ENCODE assay signal across 20 cellular contexts in the genomic region with DNA sequence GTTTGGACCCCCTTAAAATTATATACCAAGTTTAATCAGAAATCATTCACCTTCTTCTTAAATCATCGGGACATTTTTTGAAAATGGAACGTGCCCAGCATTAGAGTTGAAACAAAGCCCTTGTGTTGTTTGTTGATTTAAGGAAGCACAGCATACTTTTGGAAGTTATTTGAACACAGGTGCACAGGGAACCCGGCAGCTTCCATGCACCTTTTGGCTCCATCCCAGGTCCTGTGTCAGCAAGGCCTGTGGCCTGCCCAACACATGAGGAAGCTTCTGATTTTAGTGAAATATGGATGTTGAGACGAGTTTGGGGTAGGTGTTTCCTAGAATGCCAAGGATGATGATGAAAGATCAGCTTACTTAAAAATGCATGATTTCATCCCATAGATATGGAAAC.
"Had no signal": no experiment of that assay in that cellular context is flagged by ENCODE, and none has a peak within 500 bp of the region (broad histone marks: within the 10 kb centered on the region; RNA-seq: fewer than 3 reads in every experiment).

No MANE protein-coding gene starts in this region.

- H3K4me3 ChIP-seq: left lung, mucosa of descending colon, right atrium auricular region, tibial nerve, uterus had no signal

- H3K27me3 ChIP-seq: left lung, right atrium auricular region, tibial nerve, uterus had no signal

- H3K27ac Mint-ChIP-seq: activated CD4-positive, alpha-beta memory T cell treated with anti-CD3 and anti-CD28 coated beads, Interleukin-2, amount 10 ng/mL, durations not matched to agents 7 days and 5 days; activated T-cell treated with anti-CD3 and anti-CD28 coated beads, Interleukin-2, amount 50 U/mL, for 24 hours; stimulated activated memory B cell treated with anti-CD40 and anti-IgM and Interleukin-4, amounts not matched to agents 10 μg/mL and 1 μg/mL and 100 μg/mL, for 72 hours; WTC11 had no signal

- H3K4me3 Mint-ChIP-seq: activated CD4-positive, alpha-beta memory T cell treated with anti-CD3 and anti-CD28 coated beads, Interleukin-2, amount 10 ng/mL, durations not matched to agents 7 days and 5 days; activated T-cell treated with anti-CD3 and anti-CD28 coated beads, Interleukin-2, amount 50 U/mL, for 24 hours; brain; stimulated activated memory B cell treated with anti-CD40 and anti-IgM and Interleukin-4, amounts not matched to agents 10 μg/mL and 1 μg/mL and 100 μg/mL, for 72 hours; WTC11 had no signal

- H3K27me3 Mint-ChIP-seq: activated T-cell treated with anti-CD3 and anti-CD28 coated beads, Interleukin-2, amount 50 U/mL, for 24 hours; naive thymus-derived CD4-positive, alpha-beta T cell had no signal

- H3K9me3 ChIP-seq: left lung, mucosa of descending colon, right atrium auricular region, tibial nerve, uterus had no signal

- H3K36me3 ChIP-seq: left lung, right atrium auricular region, tibial nerve, uterus had no signal

- H3K27ac ChIP-seq: right atrium auricular region, tibial nerve, uterus had no signal

- DNase-seq: activated CD4-positive, alpha-beta memory T cell treated with anti-CD3 and anti-CD28 coated beads, Interleukin-2, amount 10 ng/mL, durations not matched to agents 7 days and 5 days; activated CD4-positive, alpha-beta T cell treated with anti-CD3 and anti-CD28 coated beads for 4 hours; activated naive CD4-positive, alpha-beta T cell treated with anti-CD3 and anti-CD28 coated beads, Interleukin-2, amount 50 U/mL, for 16 hours; activated T-cell treated with anti-CD3 and anti-CD28 coated beads, Interleukin-2, amount 50 U/mL, for 24 hours; amniotic stem cell; cortex of kidney; effector memory CD4-positive, alpha-beta T cell; glutamatergic neuron; hypothalamus; kidney; left lung; mucosa of descending colon; naive thymus-derived CD4-positive, alpha-beta T cell; stimulated activated CD4-positive, alpha-beta T cell treated with anti-CD3 and anti-CD28 coated beads, Interleukin-2, amount 100 ng/mL, for 48 hours; uterus had no signal

- H3K4me1 ChIP-seq: right atrium auricular region, tibial nerve, uterus had no signal

- H3K36me3 Mint-ChIP-seq: brain; stimulated activated memory B cell treated with anti-CD40 and anti-IgM and Interleukin-4, amounts not matched to agents 10 μg/mL and 1 μg/mL and 100 μg/mL, for 72 hours had no signal
